8 cellular contexts compared by ENCODE assay signal in the genomic region with DNA sequence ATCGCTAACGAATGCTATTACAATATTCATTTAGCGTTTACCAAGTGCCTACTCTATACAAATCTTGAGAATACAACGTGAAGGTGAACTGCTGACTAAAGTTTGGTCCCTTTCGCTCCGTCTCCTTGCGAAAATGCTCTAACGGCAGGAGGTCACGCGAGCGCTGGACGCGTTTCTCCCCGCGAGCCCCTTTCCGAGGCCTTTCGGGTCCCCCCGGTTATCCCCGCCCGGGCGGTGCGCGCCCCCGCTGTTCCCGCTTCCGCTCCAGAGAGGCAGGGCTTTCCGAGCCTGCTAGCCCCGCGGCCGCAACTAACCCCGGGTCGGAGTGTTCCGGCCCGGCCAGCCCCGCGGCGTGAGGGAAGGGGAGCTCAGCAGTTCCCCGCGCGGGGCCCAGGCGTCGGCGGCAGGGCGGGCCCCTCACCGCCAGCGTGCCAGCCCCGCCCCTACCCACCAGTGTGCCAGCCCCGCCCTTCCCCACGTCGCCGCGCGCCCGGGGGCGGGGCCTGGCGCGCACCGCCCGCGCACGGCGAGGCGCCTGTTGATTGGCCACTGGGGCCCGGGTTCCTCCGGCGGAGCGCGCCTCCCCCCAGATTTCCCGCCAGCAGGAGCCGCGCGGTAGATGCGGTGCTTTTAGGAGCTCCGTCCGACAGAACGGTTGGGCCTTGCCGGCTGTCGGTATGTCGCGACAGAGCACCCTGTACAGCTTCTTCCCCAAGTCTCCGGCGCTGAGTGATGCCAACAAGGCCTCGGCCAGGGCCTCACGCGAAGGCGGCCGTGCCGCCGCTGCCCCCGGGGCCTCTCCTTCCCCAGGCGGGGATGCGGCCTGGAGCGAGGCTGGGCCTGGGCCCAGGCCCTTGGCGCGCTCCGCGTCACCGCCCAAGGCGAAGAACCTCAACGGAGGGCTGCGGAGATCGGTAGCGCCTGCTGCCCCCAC. TPM values are rescaled to one million over a fixed set of nuclear protein-coding genes. Genes with fewer than 3 reads are reported as not detected.
DNase-seq lines count a peak whose midpoint lies in the region; ATAC-seq and TF ChIP-seq lines count a peak whose summit lies in the region.

A gene with protein sequence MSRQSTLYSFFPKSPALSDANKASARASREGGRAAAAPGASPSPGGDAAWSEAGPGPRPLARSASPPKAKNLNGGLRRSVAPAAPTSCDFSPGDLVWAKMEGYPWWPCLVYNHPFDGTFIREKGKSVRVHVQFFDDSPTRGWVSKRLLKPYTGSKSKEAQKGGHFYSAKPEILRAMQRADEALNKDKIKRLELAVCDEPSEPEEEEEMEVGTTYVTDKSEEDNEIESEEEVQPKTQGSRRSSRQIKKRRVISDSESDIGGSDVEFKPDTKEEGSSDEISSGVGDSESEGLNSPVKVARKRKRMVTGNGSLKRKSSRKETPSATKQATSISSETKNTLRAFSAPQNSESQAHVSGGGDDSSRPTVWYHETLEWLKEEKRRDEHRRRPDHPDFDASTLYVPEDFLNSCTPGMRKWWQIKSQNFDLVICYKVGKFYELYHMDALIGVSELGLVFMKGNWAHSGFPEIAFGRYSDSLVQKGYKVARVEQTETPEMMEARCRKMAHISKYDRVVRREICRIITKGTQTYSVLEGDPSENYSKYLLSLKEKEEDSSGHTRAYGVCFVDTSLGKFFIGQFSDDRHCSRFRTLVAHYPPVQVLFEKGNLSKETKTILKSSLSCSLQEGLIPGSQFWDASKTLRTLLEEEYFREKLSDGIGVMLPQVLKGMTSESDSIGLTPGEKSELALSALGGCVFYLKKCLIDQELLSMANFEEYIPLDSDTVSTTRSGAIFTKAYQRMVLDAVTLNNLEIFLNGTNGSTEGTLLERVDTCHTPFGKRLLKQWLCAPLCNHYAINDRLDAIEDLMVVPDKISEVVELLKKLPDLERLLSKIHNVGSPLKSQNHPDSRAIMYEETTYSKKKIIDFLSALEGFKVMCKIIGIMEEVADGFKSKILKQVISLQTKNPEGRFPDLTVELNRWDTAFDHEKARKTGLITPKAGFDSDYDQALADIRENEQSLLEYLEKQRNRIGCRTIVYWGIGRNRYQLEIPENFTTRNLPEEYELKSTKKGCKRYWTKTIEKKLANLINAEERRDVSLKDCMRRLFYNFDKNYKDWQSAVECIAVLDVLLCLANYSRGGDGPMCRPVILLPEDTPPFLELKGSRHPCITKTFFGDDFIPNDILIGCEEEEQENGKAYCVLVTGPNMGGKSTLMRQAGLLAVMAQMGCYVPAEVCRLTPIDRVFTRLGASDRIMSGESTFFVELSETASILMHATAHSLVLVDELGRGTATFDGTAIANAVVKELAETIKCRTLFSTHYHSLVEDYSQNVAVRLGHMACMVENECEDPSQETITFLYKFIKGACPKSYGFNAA (N-terminal part only) (plus strand): TSS at position 589 of the 934 bp plus-strand sequence. CDS start 89 bp downstream, at position 678.

- TF ChIP-seq CTCF in LNCaP clone FGC (IDR thresholded peaks at IDR 0.05; ENCODE audit: control insufficient read depth, extremely low read depth, insufficient read depth) (no peak), RWPE2 (IDR thresholded peaks at IDR 0.05; ENCODE audit: poor library complexity, severe bottlenecking) (no peak), nephron (IDR thresholded peaks at IDR 0.05; ENCODE audit: unreplicated experiment in 3 of 3) (no peak)

- DNase-seq in EL (peak; percentile 90), H4 (ENCODE audit: low spot score) (peak; percentile 69), LNCaP clone FGC (ENCODE audit: low read depth) (peak; percentile 30), RWPE2 (ENCODE audit: low spot score) (peak; percentile 82), fibroblast of peridontal ligament (ENCODE audit: extremely low read depth) (peak; percentile 75)
- peak; percentile 87 for DNase-seq in activated T-helper 9 cell treated with anti-CD3 and anti-CD28 coated beads, Interleukin-2, amount 50 U/mL, for 16 hours (ENCODE audit: low read depth)

- no peaks in the 10 kb centered on the region for H3K4me1 ChIP-seq in RWPE2 (ENCODE audit: insufficient read depth, poor library complexity, severe bottlenecking)

- H3K27ac Mint-ChIP-seq in nephron, result peak within 1 kb of the TSS; percentile 90 to 99 (median 97)
- H3K27ac Mint-ChIP-seq in stimulated activated naive CD8-positive, alpha-beta T cell treated with anti-CD3 and anti-CD28 coated beads, Interleukin-15, Interleukin-2, amounts not matched to agents 100 ng/mL and 50 ng/mL, for 24 hours, result peak within 1 kb of the TSS; percentile 89

- H3K36me3 Mint-ChIP-seq in nephron (ENCODE audit: low read depth), result peaks cover 21% of the 10 kb centered on the region
- peaks cover 13% of the 10 kb centered on the region for H3K36me3 Mint-ChIP-seq in stimulated activated naive CD8-positive, alpha-beta T cell treated with anti-CD3 and anti-CD28 coated beads, Interleukin-15, Interleukin-2, amounts not matched to agents 100 ng/mL and 50 ng/mL, for 24 hours (ENCODE audit: low read depth)

- peaks cover 18% of the 10 kb centered on the region for H3K36me3 ChIP-seq in RWPE2 (ENCODE audit: low read depth)

- peaks cover 10% of the 10 kb centered on the region for H3K4me1 Mint-ChIP-seq in nephron
- H3K4me1 Mint-ChIP-seq in stimulated activated naive CD8-positive, alpha-beta T cell treated with anti-CD3 and anti-CD28 coated beads, Interleukin-15, Interleukin-2, amounts not matched to agents 100 ng/mL and 50 ng/mL, for 24 hours (ENCODE audit: low read depth), result peaks cover 34% of the 10 kb centered on the region

- no peaks in the 10 kb centered on the region for H3K27me3 Mint-ChIP-seq in nephron (ENCODE audit: low read depth)
- H3K27me3 Mint-ChIP-seq in stimulated activated naive CD8-positive, alpha-beta T cell treated with anti-CD3 and anti-CD28 coated beads, Interleukin-15, Interleukin-2, amounts not matched to agents 100 ng/mL and 50 ng/mL, for 24 hours, result no peaks in the 10 kb centered on the region

- no peaks in the 10 kb centered on the region for H3K27me3 ChIP-seq in RWPE2 (ENCODE audit: insufficient read depth, poor library complexity, severe bottlenecking)

- H3K4me3 ChIP-seq in LNCaP clone FGC (ENCODE audit: low read depth, low read length) (peak within 1 kb of the TSS; percentile 70), RWPE2 (ENCODE audit: severe bottlenecking) (peak within 1 kb of the TSS; percentile 81)

- peak within 1 kb of the TSS; percentile 84 for H3K27ac ChIP-seq in RWPE2 (ENCODE audit: poor library complexity, severe bottlenecking)

- no peaks in the 10 kb centered on the region for H3K9me3 Mint-ChIP-seq in nephron
- no peaks in the 10 kb centered on the region for H3K9me3 Mint-ChIP-seq in stimulated activated naive CD8-positive, alpha-beta T cell treated with anti-CD3 and anti-CD28 coated beads, Interleukin-15, Interleukin-2, amounts not matched to agents 100 ng/mL and 50 ng/mL, for 24 hours

- no peaks in the 10 kb centered on the region for H3K9me3 ChIP-seq in RWPE2 (ENCODE audit: severe bottlenecking)

- H3K4me3 Mint-ChIP-seq in nephron, result peak within 1 kb of the TSS; percentile 97 to 98 (median 98)
- peak within 1 kb of the TSS; percentile 85 for H3K4me3 Mint-ChIP-seq in stimulated activated naive CD8-positive, alpha-beta T cell treated with anti-CD3 and anti-CD28 coated beads, Interleukin-15, Interleukin-2, amounts not matched to agents 100 ng/mL and 50 ng/mL, for 24 hours

- ATAC-seq in RWPE2 (ENCODE audit: low read depth), result peak; percentile 79

RNA-seq across cellular contexts. Expression of the gene that starts here (rescaled TPM):
- 66.7 and 67.8 TPM in 2 replicates for total RNA-seq in H4 (2014; rRNA removed; shearing (Covaris generic))

Comparison
In these comparisons a context has a peak if more than half of its experiments do, and no peak if none do; other contexts are left out.
1. Peak in every context shown above with its lines: DNase-seq, ATAC-seq, H3K4me3 ChIP-seq and H3K27ac ChIP-seq.
2. DNase-seq: peak in every context shown above with its lines; median percentile 90 in EL; 87 in activated T-helper 9 cell treated with anti-CD3 and anti-CD28 coated beads, Interleukin-2, amount 50 U/mL, for 16 hours; 82 in RWPE2; 75 in fibroblast of peridontal ligament; 69 in H4; 30 in LNCaP clone FGC.